ENCODE assay signal across 1 cellular context in the genomic region with DNA sequence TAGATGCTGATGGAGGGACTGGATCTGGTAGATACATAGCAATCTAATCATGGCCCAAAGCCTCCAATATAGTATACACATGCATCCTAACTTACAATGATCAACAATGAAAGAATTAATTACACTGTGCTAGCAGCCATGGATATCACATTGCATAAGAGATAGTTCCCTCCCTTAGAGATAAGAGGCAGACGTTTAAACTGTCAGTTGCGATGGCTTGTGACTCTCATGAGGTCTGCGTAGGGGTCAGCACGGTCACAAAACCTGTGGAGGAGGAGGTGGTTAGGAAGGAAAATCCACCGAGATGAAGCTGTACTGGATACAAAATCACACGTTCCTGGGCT.
TF ChIP-seq lines count a peak whose summit lies in the region.

No MANE protein-coding gene starts in this region.

TF ChIP-seq in HepG2, 621 proteins besides CTCF, POLR2A, EP300 and RAD21:
- TF ChIP-seq POGK (CRISPR knock-in tag; conservative IDR thresholded peaks at IDR 0.05) (no peak), SRF (IDR thresholded peaks at IDR 0.05; ENCODE audit: low read depth, low read length) (no peak), MXD4 (CRISPR knock-in tag; IDR thresholded peaks at IDR 0.05) (no peak), ZBTB3 (CRISPR knock-in tag; IDR thresholded peaks at IDR 0.05; ENCODE audit: borderline replicate concordance, low read depth) (0 out of 2 replicates have a peak, but pooled peaks have one; percentile 17), CBFB (CRISPR knock-in tag; IDR thresholded peaks at IDR 0.05) (no peak), STAT6 (CRISPR knock-in tag; IDR thresholded peaks at IDR 0.05; ENCODE audit: borderline replicate concordance) (0 out of 2 replicates have a peak, but pooled peaks have one; percentile 18), ZNF563 (CRISPR knock-in tag; IDR thresholded peaks at IDR 0.05) (no peak), WIZ (CRISPR knock-in tag; IDR thresholded peaks at IDR 0.05) (no peak), ZNF7 (CRISPR knock-in tag; IDR thresholded peaks at IDR 0.05) (no peak), PATZ1 (CRISPR knock-in tag; IDR thresholded peaks at IDR 0.05) (no peak), NAIF1 (CRISPR knock-in tag; IDR thresholded peaks at IDR 0.05; ENCODE audit: borderline replicate concordance) (0 out of 2 replicates have a peak, but pooled peaks have one; percentile 31), CEBPG (CRISPR knock-in tag; IDR thresholded peaks at IDR 0.05) (peak; percentile 25; the same call in 1 of the 2 replicates), ZNF138 (CRISPR knock-in tag; IDR thresholded peaks at IDR 0.05; ENCODE audit: low read depth) (0 out of 2 replicates have a peak, but pooled peaks have one; percentile 20), CREBL2 (CRISPR knock-in tag; IDR thresholded peaks at IDR 0.05; ENCODE audit: borderline replicate concordance) (no peak), ZKSCAN5 (CRISPR knock-in tag; IDR thresholded peaks at IDR 0.05) (no peak), PAF1 (CRISPR knock-in tag; IDR thresholded peaks at IDR 0.05) (no peak)
- TF ChIP-seq, protein P1, sequence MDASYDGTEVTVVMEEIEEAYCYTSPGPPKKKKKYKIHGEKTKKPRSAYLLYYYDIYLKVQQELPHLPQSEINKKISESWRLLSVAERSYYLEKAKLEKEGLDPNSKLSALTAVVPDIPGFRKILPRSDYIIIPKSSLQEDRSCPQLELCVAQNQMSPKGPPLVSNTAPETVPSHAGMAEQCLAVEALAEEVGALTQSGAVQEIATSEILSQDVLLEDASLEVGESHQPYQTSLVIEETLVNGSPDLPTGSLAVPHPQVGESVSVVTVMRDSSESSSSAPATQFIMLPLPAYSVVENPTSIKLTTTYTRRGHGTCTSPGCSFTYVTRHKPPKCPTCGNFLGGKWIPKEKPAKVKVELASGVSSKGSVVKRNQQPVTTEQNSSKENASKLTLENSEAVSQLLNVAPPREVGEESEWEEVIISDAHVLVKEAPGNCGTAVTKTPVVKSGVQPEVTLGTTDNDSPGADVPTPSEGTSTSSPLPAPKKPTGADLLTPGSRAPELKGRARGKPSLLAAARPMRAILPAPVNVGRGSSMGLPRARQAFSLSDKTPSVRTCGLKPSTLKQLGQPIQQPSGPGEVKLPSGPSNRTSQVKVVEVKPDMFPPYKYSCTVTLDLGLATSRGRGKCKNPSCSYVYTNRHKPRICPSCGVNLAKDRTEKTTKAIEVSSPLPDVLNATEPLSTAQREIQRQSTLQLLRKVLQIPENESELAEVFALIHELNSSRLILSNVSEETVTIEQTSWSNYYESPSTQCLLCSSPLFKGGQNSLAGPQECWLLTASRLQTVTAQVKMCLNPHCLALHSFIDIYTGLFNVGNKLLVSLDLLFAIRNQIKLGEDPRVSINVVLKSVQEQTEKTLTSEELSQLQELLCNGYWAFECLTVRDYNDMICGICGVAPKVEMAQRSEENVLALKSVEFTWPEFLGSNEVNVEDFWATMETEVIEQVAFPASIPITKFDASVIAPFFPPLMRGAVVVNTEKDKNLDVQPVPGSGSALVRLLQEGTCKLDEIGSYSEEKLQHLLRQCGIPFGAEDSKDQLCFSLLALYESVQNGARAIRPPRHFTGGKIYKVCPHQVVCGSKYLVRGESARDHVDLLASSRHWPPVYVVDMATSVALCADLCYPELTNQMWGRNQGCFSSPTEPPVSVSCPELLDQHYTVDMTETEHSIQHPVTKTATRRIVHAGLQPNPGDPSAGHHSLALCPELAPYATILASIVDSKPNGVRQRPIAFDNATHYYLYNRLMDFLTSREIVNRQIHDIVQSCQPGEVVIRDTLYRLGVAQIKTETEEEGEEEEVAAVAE (CRISPR knock-in tag; IDR thresholded peaks at IDR 0.05; ENCODE audit: borderline replicate concordance), result peak; percentile 4; the same call in 1 of the 2 replicates
- TF ChIP-seq, protein P2, sequence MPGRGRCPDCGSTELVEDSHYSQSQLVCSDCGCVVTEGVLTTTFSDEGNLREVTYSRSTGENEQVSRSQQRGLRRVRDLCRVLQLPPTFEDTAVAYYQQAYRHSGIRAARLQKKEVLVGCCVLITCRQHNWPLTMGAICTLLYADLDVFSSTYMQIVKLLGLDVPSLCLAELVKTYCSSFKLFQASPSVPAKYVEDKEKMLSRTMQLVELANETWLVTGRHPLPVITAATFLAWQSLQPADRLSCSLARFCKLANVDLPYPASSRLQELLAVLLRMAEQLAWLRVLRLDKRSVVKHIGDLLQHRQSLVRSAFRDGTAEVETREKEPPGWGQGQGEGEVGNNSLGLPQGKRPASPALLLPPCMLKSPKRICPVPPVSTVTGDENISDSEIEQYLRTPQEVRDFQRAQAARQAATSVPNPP (CRISPR knock-in tag; IDR thresholded peaks at IDR 0.05), result no peak
